Comparison of ENCODE assay signal across 22 cellular contexts in genomic region chr1:184558691-184559090, GRCh38.
"Had no signal": no experiment of that assay in that cellular context is flagged by ENCODE, and none has a peak within 500 bp of the region (broad histone marks: within the 10 kb centered on the region; RNA-seq: fewer than 3 reads in every experiment).

No MANE protein-coding gene starts in this region.

- H3K27me3 ChIP-seq: tibial artery, uterus had no signal

- DNase-seq: activated B cell treated with CpG ODN at 0.5 μM for 24 hours; activated CD4-positive, alpha-beta memory T cell treated with anti-CD3 and anti-CD28 coated beads, Interleukin-2, amount 10 ng/mL, durations not matched to agents 7 days and 5 days; activated CD4-positive, alpha-beta T cell treated with anti-CD3 and anti-CD28 coated beads for 4 hours; activated CD8-positive, alpha-beta memory T cell treated with anti-CD3 and anti-CD28 coated beads, Interleukin-2, amount 10 ng/mL, durations not matched to agents 7 days and 5 days; activated naive CD4-positive, alpha-beta T cell; activated naive CD8-positive, alpha-beta T cell treated with anti-CD3 and anti-CD28 coated beads, Interleukin-2, amount 10 ng/mL, durations not matched to agents 7 days and 5 days; activated T-cell treated with anti-CD3 and anti-CD28 coated beads, Interleukin-2, amount 50 U/mL, for 1 hour; foreskin fibroblast; occipital lobe; posterior cingulate gyrus; stimulated activated CD4-positive, alpha-beta T cell treated with anti-CD3 and anti-CD28 coated beads, Interleukin-12 subunit alpha, Interleukin-12 subunit beta, amount 100 ng/mL, for 4 hours; stimulated activated CD4-positive, alpha-beta T cell treated with anti-CD3 and anti-CD28 coated beads, Interleukin-1b, Interleukin-23, amount 100 ng/mL, for 48 hours; stimulated activated naive CD4-positive, alpha-beta T cell treated with Interleukin-2 at 50 U/mL for 16 hours; T-helper 1 cell; T-helper 9 cell; tibial artery; uterus had no signal

- H3K36me3 ChIP-seq: tibial artery, uterus had no signal

- H3K9me3 Mint-ChIP-seq: activated B cell treated with CpG ODN at 0.5 μM for 24 hours; activated CD4-positive, alpha-beta memory T cell treated with anti-CD3 and anti-CD28 coated beads, Interleukin-2, amount 10 ng/mL, durations not matched to agents 7 days and 5 days; activated naive CD8-positive, alpha-beta T cell treated with anti-CD3 and anti-CD28 coated beads, Interleukin-2, amount 10 ng/mL, durations not matched to agents 7 days and 5 days; mesothelial cell of epicardium had no signal

- H3K27me3 Mint-ChIP-seq: brain; central memory CD8-positive, alpha-beta T cell had no signal

- H3K27ac ChIP-seq: coronary artery, tibial artery, uterus had no signal

- ATAC-seq: activated CD8-positive, alpha-beta memory T cell treated with anti-CD3 and anti-CD28 coated beads, Interleukin-2, amount 10 ng/mL, durations not matched to agents 7 days and 5 days; activated T-helper 17 cell treated with anti-CD3 and anti-CD28 coated beads, Interleukin-2, amount 50 U/mL, for 72 hours had no signal

- H3K4me1 Mint-ChIP-seq: activated B cell treated with CpG ODN at 0.5 μM for 24 hours; activated CD4-positive, alpha-beta memory T cell treated with anti-CD3 and anti-CD28 coated beads, Interleukin-2, amount 10 ng/mL, durations not matched to agents 7 days and 5 days; activated CD8-positive, alpha-beta memory T cell treated with anti-CD3 and anti-CD28 coated beads, Interleukin-2, amount 10 ng/mL, durations not matched to agents 7 days and 5 days; activated naive CD8-positive, alpha-beta T cell treated with anti-CD3 and anti-CD28 coated beads, Interleukin-2, amount 10 ng/mL, durations not matched to agents 7 days and 5 days; activated T-helper 17 cell treated with anti-CD3 and anti-CD28 coated beads, Interleukin-2, amount 50 U/mL, for 72 hours had no signal

- H3K36me3 Mint-ChIP-seq: activated CD8-positive, alpha-beta memory T cell treated with anti-CD3 and anti-CD28 coated beads, Interleukin-2, amount 10 ng/mL, durations not matched to agents 7 days and 5 days; activated naive CD8-positive, alpha-beta T cell treated with anti-CD3 and anti-CD28 coated beads, Interleukin-2, amount 10 ng/mL, durations not matched to agents 7 days and 5 days had no signal

- H3K4me3 Mint-ChIP-seq: activated B cell treated with CpG ODN at 0.5 μM for 24 hours; activated CD4-positive, alpha-beta memory T cell treated with anti-CD3 and anti-CD28 coated beads, Interleukin-2, amount 10 ng/mL, durations not matched to agents 7 days and 5 days; activated CD8-positive, alpha-beta memory T cell treated with anti-CD3 and anti-CD28 coated beads, Interleukin-2, amount 10 ng/mL, durations not matched to agents 7 days and 5 days; activated naive CD8-positive, alpha-beta T cell treated with anti-CD3 and anti-CD28 coated beads, Interleukin-2, amount 10 ng/mL, durations not matched to agents 7 days and 5 days; activated T-helper 17 cell treated with anti-CD3 and anti-CD28 coated beads, Interleukin-2, amount 50 U/mL, for 72 hours; brain; central memory CD8-positive, alpha-beta T cell; mesothelial cell of epicardium had no signal

- H3K4me3 ChIP-seq: coronary artery, tibial artery, uterus had no signal

- H3K27ac Mint-ChIP-seq: activated B cell treated with CpG ODN at 0.5 μM for 24 hours; activated CD4-positive, alpha-beta memory T cell treated with anti-CD3 and anti-CD28 coated beads, Interleukin-2, amount 10 ng/mL, durations not matched to agents 7 days and 5 days; activated CD8-positive, alpha-beta memory T cell treated with anti-CD3 and anti-CD28 coated beads, Interleukin-2, amount 10 ng/mL, durations not matched to agents 7 days and 5 days; activated naive CD8-positive, alpha-beta T cell treated with anti-CD3 and anti-CD28 coated beads, Interleukin-2, amount 10 ng/mL, durations not matched to agents 7 days and 5 days; activated T-helper 17 cell treated with anti-CD3 and anti-CD28 coated beads, Interleukin-2, amount 50 U/mL, for 72 hours; brain; mesothelial cell of epicardium had no signal

- H3K9me3 ChIP-seq: tibial artery, uterus had no signal
